1 cellular context compared by ENCODE assay signal in genomic region chr17:50906443-50906842, GRCh38.
TF ChIP-seq lines count a peak whose summit lies in the region.

No MANE protein-coding gene starts in this region.

TF ChIP-seq in K562, 482 proteins besides CTCF, POLR2A, EP300 and RAD21 (continued from another document):
- no peak for TF ChIP-seq ASH1L (IDR thresholded peaks at IDR 0.05; ENCODE audit: borderline replicate concordance, low read depth, partially characterized antibody)
- no peak for TF ChIP-seq SRSF3 (IDR thresholded peaks at IDR 0.05; ENCODE audit: insufficient read depth, low read length)
- TF ChIP-seq ARID3B (CRISPR knock-in tag; IDR thresholded peaks at IDR 0.05; ENCODE audit: borderline replicate concordance) = no peak
- TF ChIP-seq SMARCE1 (IDR thresholded peaks at IDR 0.05) = no peak
- peak; percentile 33 for TF ChIP-seq NFYB (IDR thresholded peaks at IDR 0.05; ENCODE audit: extremely low read depth, insufficient read length)
- TF ChIP-seq GTF2B (IDR thresholded peaks at IDR 0.05; ENCODE audit: extremely low read depth, insufficient read length) = no peak
- no peak for TF ChIP-seq ZSCAN29 (IDR thresholded peaks at IDR 0.05)
- TF ChIP-seq, protein P1, sequence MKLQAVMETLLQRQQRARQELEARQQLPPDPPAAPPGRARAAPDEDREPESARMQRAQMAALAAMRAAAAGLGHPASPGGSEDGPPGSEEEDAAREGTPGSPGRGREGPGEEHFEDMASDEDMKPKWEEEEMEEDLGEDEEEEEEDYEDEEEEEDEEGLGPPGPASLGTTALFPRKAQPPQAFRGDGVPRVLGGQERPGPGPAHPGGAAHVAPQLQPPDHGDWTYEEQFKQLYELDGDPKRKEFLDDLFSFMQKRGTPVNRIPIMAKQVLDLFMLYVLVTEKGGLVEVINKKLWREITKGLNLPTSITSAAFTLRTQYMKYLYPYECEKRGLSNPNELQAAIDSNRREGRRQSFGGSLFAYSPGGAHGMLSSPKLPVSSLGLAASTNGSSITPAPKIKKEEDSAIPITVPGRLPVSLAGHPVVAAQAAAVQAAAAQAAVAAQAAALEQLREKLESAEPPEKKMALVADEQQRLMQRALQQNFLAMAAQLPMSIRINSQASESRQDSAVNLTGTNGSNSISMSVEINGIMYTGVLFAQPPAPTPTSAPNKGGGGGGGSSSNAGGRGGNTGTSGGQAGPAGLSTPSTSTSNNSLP (IDR thresholded peaks at IDR 0.05; ENCODE audit: borderline replicate concordance, low read depth, low read length) = no peak
- no peak for TF ChIP-seq YBX1 (IDR thresholded peaks at IDR 0.05)
- TF ChIP-seq, protein P2, sequence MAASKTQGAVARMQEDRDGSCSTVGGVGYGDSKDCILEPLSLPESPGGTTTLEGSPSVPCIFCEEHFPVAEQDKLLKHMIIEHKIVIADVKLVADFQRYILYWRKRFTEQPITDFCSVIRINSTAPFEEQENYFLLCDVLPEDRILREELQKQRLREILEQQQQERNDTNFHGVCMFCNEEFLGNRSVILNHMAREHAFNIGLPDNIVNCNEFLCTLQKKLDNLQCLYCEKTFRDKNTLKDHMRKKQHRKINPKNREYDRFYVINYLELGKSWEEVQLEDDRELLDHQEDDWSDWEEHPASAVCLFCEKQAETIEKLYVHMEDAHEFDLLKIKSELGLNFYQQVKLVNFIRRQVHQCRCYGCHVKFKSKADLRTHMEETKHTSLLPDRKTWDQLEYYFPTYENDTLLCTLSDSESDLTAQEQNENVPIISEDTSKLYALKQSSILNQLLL (CRISPR knock-in tag; IDR thresholded peaks at IDR 0.05; ENCODE audit: borderline replicate concordance) = no peak
- TF ChIP-seq HNRNPLL (IDR thresholded peaks at IDR 0.05; ENCODE audit: low read depth, low read length, poor library complexity, severe bottlenecking) = no peak
- TF ChIP-seq, protein P3, sequence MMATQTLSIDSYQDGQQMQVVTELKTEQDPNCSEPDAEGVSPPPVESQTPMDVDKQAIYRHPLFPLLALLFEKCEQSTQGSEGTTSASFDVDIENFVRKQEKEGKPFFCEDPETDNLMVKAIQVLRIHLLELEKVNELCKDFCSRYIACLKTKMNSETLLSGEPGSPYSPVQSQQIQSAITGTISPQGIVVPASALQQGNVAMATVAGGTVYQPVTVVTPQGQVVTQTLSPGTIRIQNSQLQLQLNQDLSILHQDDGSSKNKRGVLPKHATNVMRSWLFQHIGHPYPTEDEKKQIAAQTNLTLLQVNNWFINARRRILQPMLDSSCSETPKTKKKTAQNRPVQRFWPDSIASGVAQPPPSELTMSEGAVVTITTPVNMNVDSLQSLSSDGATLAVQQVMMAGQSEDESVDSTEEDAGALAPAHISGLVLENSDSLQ (IDR thresholded peaks at IDR 0.05) = peak; percentile 43; the same call in 1 of the 2 replicates
